In the genomic region with DNA sequence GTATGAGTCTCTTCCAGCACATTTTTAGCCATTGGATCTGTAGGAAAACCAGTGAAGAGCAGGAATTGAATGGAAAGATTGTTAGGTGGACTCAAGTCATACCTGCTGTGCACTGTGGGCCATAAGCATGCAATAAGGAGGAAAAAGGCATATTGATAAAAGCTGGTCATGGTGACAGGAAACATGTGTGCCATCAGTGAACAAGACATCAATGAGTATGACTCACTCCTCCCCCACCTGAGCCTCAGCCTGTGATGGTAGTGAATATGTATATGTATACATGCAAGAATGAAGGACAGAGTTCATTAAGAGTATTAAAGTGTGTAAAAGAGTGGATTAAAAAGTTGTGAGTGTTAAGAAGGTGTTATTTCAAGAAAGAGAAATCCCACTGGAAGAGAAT, we compare ENCODE assay signal across 17 cellular contexts.
DNase-seq lines count a peak whose midpoint lies in the region; ATAC-seq, FAIRE-seq and TF ChIP-seq lines count a peak whose summit lies in the region.
"Had no signal": no experiment of that assay in that cellular context is flagged by ENCODE, and none has a peak within 500 bp of the region (broad histone marks: within the 10 kb centered on the region; RNA-seq: fewer than 3 reads in every experiment).

No MANE protein-coding gene starts in this region.

- POLR2A ChIA-PET in activated CD8-positive, alpha-beta T cell treated with anti-CD3 and anti-CD28 coated beads for 36 hours (lab: Charles Lee) = no interaction called here
- POLR2A ChIA-PET in naive thymus-derived CD4-positive, alpha-beta T cell (lab: Charles Lee) = no interaction called here

- no peaks in the 10 kb centered on the region for H3K79me2 ChIP-seq in DND-41 (ENCODE audit: insufficient read depth, low read length)

- peak overlapping the region; percentile 65 for H3K27ac ChIP-seq in DND-41 (ENCODE audit: low read length)
- H3K27ac ChIP-seq in naive thymus-derived CD4-positive, alpha-beta T cell (ENCODE audit: low read depth, low read length) = no peak overlapping the region
- H3K27ac ChIP-seq in kidney (ENCODE audit: low read depth in 2 of 2, low read length in 2 of 2) = no peak overlapping the region
- H3K27ac ChIP-seq: 22Rv1, C4-2B, heart right ventricle had no signal

- no peaks in the 10 kb centered on the region for H3K36me3 Mint-ChIP-seq in T-helper 1 cell treated with Interleukin-12 subunit alpha and Interleukin-12 subunit beta and Interleukin-4 antibody, amounts not matched to agents 30 μg/mL and 1 μg/mL, for 36 hours (ENCODE audit: low read depth)
- H3K36me3 Mint-ChIP-seq in activated CD8-positive, alpha-beta T cell treated with anti-CD3 and anti-CD28 coated beads for 36 hours (ENCODE audit: low read depth) = peaks cover 2% of the 10 kb centered on the region
- peaks cover 0 to 4% (median 0%) of the 10 kb centered on the region in 5 donors for H3K36me3 Mint-ChIP-seq in naive thymus-derived CD4-positive, alpha-beta T cell

- H3K9ac ChIP-seq in DND-41 (ENCODE audit: low read depth, low read length) (peak overlapping the region; percentile 11; the same call in 1 of the 2 replicates), kidney (ENCODE audit: low read length in 2 of 2) (no peak overlapping the region)

- H3K36me3 ChIP-seq in DND-41 (ENCODE audit: insufficient read depth, low read length) = no peaks in the 10 kb centered on the region
- H3K36me3 ChIP-seq in naive thymus-derived CD4-positive, alpha-beta T cell (ENCODE audit: control insufficient read depth in 2 of 3, insufficient read depth in 3 of 3, low read length in 3 of 3) = no peaks in the 10 kb centered on the region
- no peaks in the 10 kb centered on the region for H3K36me3 ChIP-seq in kidney (ENCODE audit: control insufficient read depth in 1 of 2, insufficient read depth in 2 of 2, low read length in 2 of 2)
- H3K36me3 ChIP-seq: heart right ventricle had no signal

- no peak for DNase-seq in T-helper 1 cell
- DNase-seq in DND-41 = no peak
- DNase-seq in activated CD8-positive, alpha-beta T cell treated with anti-CD3 and anti-CD28 coated beads for 36 hours = peak; percentile 59
- DNase-seq in naive thymus-derived CD4-positive, alpha-beta T cell = peak in 3 of 9 donors; percentile 5 to 11 (median 8)
- DNase-seq in DMS53 (lab: John Stamatoyannopoulos, UW) = no peak
- no peak for DNase-seq in kidney
- DNase-seq in HCEC 1CT = no peak
- DNase-seq: effector memory CD4-positive, alpha-beta T cell; heart right ventricle; NCI-H1048; NCI-H526 treated with DMSO at 0.1 percent for 48 hours; retina had no signal

- CTCF ChIA-PET in activated CD8-positive, alpha-beta T cell treated with anti-CD3 and anti-CD28 coated beads for 36 hours (lab: Charles Lee) = interaction anchor here (1.1 to 5.6 kb wide), 3 partner anchors 17 to 25 kb away, joined by 3 to 34 read pairs (median 12); no protein-coding TSS in a partner anchor
- CTCF ChIA-PET in naive thymus-derived CD4-positive, alpha-beta T cell (lab: Charles Lee) = interaction anchor here (1.2 to 1.5 kb wide), 2 partner anchors 17 to 20 kb away, joined by 4 to 6 read pairs; no protein-coding TSS in a partner anchor

- peak overlapping the region; percentile 65 for H3K4me2 ChIP-seq in DND-41 (ENCODE audit: insufficient read depth, low read length)

- intact Hi-C loops in activated CD8-positive, alpha-beta T cell treated with anti-CD3 and anti-CD28 coated beads for 36 hours (cut with micrococcal nuclease) = no loop called here
- intact Hi-C loops in naive thymus-derived CD4-positive, alpha-beta T cell (cut with micrococcal nuclease) = loop anchor here in 1 of 2 donors (2.0 kb wide), 1 partner anchor 164 kb away; the partner anchor contains the start of gene TMEM38B
- intact Hi-C loops in kidney (cut with DNase I) = no loop called here

- H3K9me3 ChIP-seq in DND-41 (ENCODE audit: insufficient read depth, low read length, severe bottlenecking) (no peaks in the 10 kb centered on the region), kidney (ENCODE audit: control insufficient read depth in 1 of 2, low read length in 2 of 2) (no peaks in the 10 kb centered on the region)
- no peaks in the 10 kb centered on the region for H3K9me3 ChIP-seq in naive thymus-derived CD4-positive, alpha-beta T cell (ENCODE audit: control insufficient read depth in 2 of 3, low read length in 3 of 3)

- peak overlapping the region; percentile 92 for H3K27ac Mint-ChIP-seq in T-helper 1 cell treated with Interleukin-12 subunit alpha and Interleukin-12 subunit beta and Interleukin-4 antibody, amounts not matched to agents 30 μg/mL and 1 μg/mL, for 36 hours
- peak overlapping the region; percentile 70 for H3K27ac Mint-ChIP-seq in activated CD8-positive, alpha-beta T cell treated with anti-CD3 and anti-CD28 coated beads for 36 hours
- H3K27ac Mint-ChIP-seq in naive thymus-derived CD4-positive, alpha-beta T cell = peak overlapping the region in 7 of 9 donors; percentile 6 to 82 (median 58)

- peak overlapping the region; percentile 56 for H2AFZ ChIP-seq in DND-41 (ENCODE audit: low read depth, low read length)

- H3K9me3 Mint-ChIP-seq in T-helper 1 cell treated with Interleukin-12 subunit alpha and Interleukin-12 subunit beta and Interleukin-4 antibody, amounts not matched to agents 30 μg/mL and 1 μg/mL, for 36 hours = peaks cover 9% of the 10 kb centered on the region
- peaks cover 5% of the 10 kb centered on the region for H3K9me3 Mint-ChIP-seq in activated CD8-positive, alpha-beta T cell treated with anti-CD3 and anti-CD28 coated beads for 36 hours
- peaks cover 0 to 10% (median 0%) of the 10 kb centered on the region in 11 donors for H3K9me3 Mint-ChIP-seq in naive thymus-derived CD4-positive, alpha-beta T cell

- no peak for FAIRE-seq in kidney (lab: Jason Lieb, UNC)
- FAIRE-seq: HepG2, keratinocyte had no signal

- no peaks in the 10 kb centered on the region for H3K27me3 ChIP-seq in DND-41 (ENCODE audit: insufficient read depth, low read length, poor library complexity)
- no peaks in the 10 kb centered on the region for H3K27me3 ChIP-seq in naive thymus-derived CD4-positive, alpha-beta T cell (ENCODE audit: control insufficient read depth in 2 of 2, insufficient read depth in 2 of 2, low read length in 2 of 2)
- H3K27me3 ChIP-seq: heart right ventricle had no signal

- H3K4me3 Mint-ChIP-seq in T-helper 1 cell treated with Interleukin-12 subunit alpha and Interleukin-12 subunit beta and Interleukin-4 antibody, amounts not matched to agents 30 μg/mL and 1 μg/mL, for 36 hours = peak overlapping the region; percentile 53
- peak overlapping the region; percentile 20 for H3K4me3 Mint-ChIP-seq in activated CD8-positive, alpha-beta T cell treated with anti-CD3 and anti-CD28 coated beads for 36 hours
- H3K4me3 Mint-ChIP-seq in naive thymus-derived CD4-positive, alpha-beta T cell = peak overlapping the region in 9 of 10 donors; percentile 5 to 80 (median 57)

- H3K4me3 ChIP-seq in DND-41 (ENCODE audit: low read depth in 1 of 2, low read length in 2 of 2) = peak overlapping the region; percentile 4 to 51; a peak in 2 of 4 replicates
- no peak overlapping the region for H3K4me3 ChIP-seq in naive thymus-derived CD4-positive, alpha-beta T cell (ENCODE audit: low read length)
- no peak overlapping the region for H3K4me3 ChIP-seq in kidney (ENCODE audit: low read length in 2 of 2)
- H3K4me3 ChIP-seq: heart right ventricle had no signal

- no peak; the same call in 2 of the 3 replicates for ATAC-seq in DND-41 (ENCODE audit: insufficient read depth, low read depth)
- ATAC-seq in activated CD8-positive, alpha-beta T cell treated with anti-CD3 and anti-CD28 coated beads for 36 hours = peak; percentile 76
- no peak for ATAC-seq in naive thymus-derived CD4-positive, alpha-beta T cell
- ATAC-seq: heart right ventricle, HepG2 had no signal

- H3K27me3 Mint-ChIP-seq in T-helper 1 cell treated with Interleukin-12 subunit alpha and Interleukin-12 subunit beta and Interleukin-4 antibody, amounts not matched to agents 30 μg/mL and 1 μg/mL, for 36 hours (ENCODE audit: low read depth) = peaks cover 17% of the 10 kb centered on the region
- H3K27me3 Mint-ChIP-seq in activated CD8-positive, alpha-beta T cell treated with anti-CD3 and anti-CD28 coated beads for 36 hours = no peaks in the 10 kb centered on the region
- peaks cover 0 to 13% (median 0%) of the 10 kb centered on the region in 5 donors for H3K27me3 Mint-ChIP-seq in naive thymus-derived CD4-positive, alpha-beta T cell

- TF ChIP-seq CTCF in DND-41 (IDR thresholded peaks at IDR 0.05; ENCODE audit: borderline replicate concordance, extremely low read depth, low read length, poor library complexity, severe bottlenecking) (no peak), kidney (IDR thresholded peaks at IDR 0.05; ENCODE audit: borderline replicate concordance, extremely low read depth, insufficient read depth) (no peak)
- no peak for TF ChIP-seq CTCF in activated CD8-positive, alpha-beta T cell treated with anti-CD3 and anti-CD28 coated beads for 36 hours (IDR thresholded peaks at IDR 0.05)

- H3K4me1 Mint-ChIP-seq in T-helper 1 cell treated with Interleukin-12 subunit alpha and Interleukin-12 subunit beta and Interleukin-4 antibody, amounts not matched to agents 30 μg/mL and 1 μg/mL, for 36 hours (ENCODE audit: low read depth) = peaks cover 18% of the 10 kb centered on the region
- peaks cover 22% of the 10 kb centered on the region for H3K4me1 Mint-ChIP-seq in activated CD8-positive, alpha-beta T cell treated with anti-CD3 and anti-CD28 coated beads for 36 hours (ENCODE audit: low read depth)
- H3K4me1 Mint-ChIP-seq in naive thymus-derived CD4-positive, alpha-beta T cell = peaks cover 23 to 34% (median 33%) of the 10 kb centered on the region in 7 donors

- H3K4me1 ChIP-seq in DND-41 (ENCODE audit: insufficient read depth, low read length) (peaks cover 32% of the 10 kb centered on the region), kidney (ENCODE audit: control insufficient read depth in 1 of 2, insufficient read depth in 1 of 2, low read depth in 1 of 2, low read length in 2 of 2) (no peaks in the 10 kb centered on the region)
- H3K4me1 ChIP-seq in naive thymus-derived CD4-positive, alpha-beta T cell (ENCODE audit: control insufficient read depth in 2 of 2, insufficient read depth in 2 of 2, low read length in 2 of 2) = peaks cover 0 to 21% of the 10 kb centered on the region in 2 donors

- no peaks in the 10 kb centered on the region for H4K20me1 ChIP-seq in DND-41 (ENCODE audit: insufficient read depth, low read length)

Comparison
In these comparisons a context has a peak if more than half of its experiments do, and no peak if none do; other contexts are left out.
1. H3K4me3 ChIP-seq: peak in DND-41 (2 of 2); none in naive thymus-derived CD4-positive, alpha-beta T cell (single experiment) and kidney (0 of 2).
2. Peak in every context shown above with its lines, with median percentiles within 50 percentile points of each other: H3K27ac Mint-ChIP-seq and H3K4me3 Mint-ChIP-seq.